Comparison of ENCODE assay signal across 8 cellular contexts in genomic region chr5:134140530-134141201, GRCh38. TPM values are rescaled to one million over a fixed set of nuclear protein-coding genes. Genes with fewer than 3 reads are reported as not detected.
A peak's percentile ranks its signal among the peaks of the same experiment; 100 is the strongest.
DNase-seq lines count a peak whose midpoint lies in the region; ATAC-seq and TF ChIP-seq lines count a peak whose summit lies in the region.

No MANE protein-coding gene starts in this region.

- H3K9me3 ChIP-seq in OCI-LY7 (ENCODE audit: low read length): no peaks in the 10 kb centered on the region
- H3K9me3 ChIP-seq in neural progenitor cell (ENCODE audit: low read depth): no peaks in the 10 kb centered on the region

- H3K27me3 ChIP-seq in neural progenitor cell: no peaks in the 10 kb centered on the region

- no peaks in the 10 kb centered on the region for H3F3A ChIP-seq in neural progenitor cell (ENCODE audit: low read depth)

- H2AFZ ChIP-seq in OCI-LY7 (ENCODE audit: low read length): no peak overlapping the region
- H2AFZ ChIP-seq in neural progenitor cell (replicated peaks): no peak overlapping the region

- peak; percentile 66 for DNase-seq in SIG-M5 treated with dmso at 0.1 percent for 504 hours (lab: John Stamatoyannopoulos, UW; ENCODE audit: unreplicated experiment)
- DNase-seq in SIG-M5 (lab: John Stamatoyannopoulos, UW): no peak
- peak; percentile 80 for DNase-seq in HPDE6-E6E7 (ENCODE audit: extremely low spot score)
- DNase-seq in OCI-LY7 (ENCODE audit: low spot score): peak; percentile 76
- peak; percentile 60 for DNase-seq in activated T-cell treated with anti-CD3 and anti-CD28 coated beads, Interleukin-2, amount 50 U/mL, for 4 hours
- DNase-seq in fibroblast of the conjunctiva (ENCODE audit: low read depth): peak; percentile 42
- DNase-seq in neural progenitor cell (ENCODE audit: low spot score): peak; percentile 79
- DNase-seq in cortex of kidney (lab: John Stamatoyannopoulos, UW): no peak

- no peaks in the 10 kb centered on the region for H3K27me3 Mint-ChIP-seq in activated T-cell treated with anti-CD3 and anti-CD28 coated beads, Interleukin-2, amount 50 U/mL, for 4 hours (ENCODE audit: low read depth)
- H3K27me3 Mint-ChIP-seq in neural progenitor cell (ENCODE audit: insufficient read depth, low read depth): peaks cover 9% of the 10 kb centered on the region

- intact Hi-C loops in OCI-LY7 (cut with micrococcal nuclease; ENCODE audit: unreplicated experiment): loop anchor here (1.0 to 2.0 kb wide), 2 partner anchors 38 to 101 kb away; no protein-coding TSS in a partner anchor

- H3K4me3 ChIP-seq in OCI-LY7 (ENCODE audit: low read depth, low read length, poor library complexity, severe bottlenecking): no peak overlapping the region
- no peak overlapping the region for H3K4me3 ChIP-seq in neural progenitor cell

- CTCF ChIA-PET in OCI-LY7 (lab: Charles Lee; ENCODE audit: unreplicated experiment): interaction anchor here (0.7 to 4.2 kb wide), 5 partner anchors 9 to 100 kb away, joined by 3 to 18 read pairs (median 3); no protein-coding TSS in a partner anchor

- H3K79me2 ChIP-seq in OCI-LY7 (ENCODE audit: insufficient read depth, low read depth, low read length) (no peaks in the 10 kb centered on the region), neural progenitor cell (ENCODE audit: low read depth) (peaks cover 10% of the 10 kb centered on the region)

- peak; percentile 32 to 44 for ATAC-seq in activated T-cell treated with anti-CD3 and anti-CD28 coated beads, Interleukin-2, amount 50 U/mL, for 4 hours

- H3K9me3 Mint-ChIP-seq in activated T-cell treated with anti-CD3 and anti-CD28 coated beads, Interleukin-2, amount 50 U/mL, for 4 hours: no peaks in the 10 kb centered on the region
- H3K9me3 Mint-ChIP-seq in neural progenitor cell: no peaks in the 10 kb centered on the region

- peaks cover 15% of the 10 kb centered on the region for H3K4me1 ChIP-seq in OCI-LY7 (ENCODE audit: insufficient read depth, low read length, poor library complexity, severe bottlenecking)
- H3K4me1 ChIP-seq in neural progenitor cell: no peaks in the 10 kb centered on the region

- no peak overlapping the region for H3K9ac ChIP-seq in neural progenitor cell

- H3K36me3 Mint-ChIP-seq in activated T-cell treated with anti-CD3 and anti-CD28 coated beads, Interleukin-2, amount 50 U/mL, for 4 hours (ENCODE audit: insufficient read depth): peaks cover 38% of the 10 kb centered on the region
- peaks cover 9% of the 10 kb centered on the region for H3K36me3 Mint-ChIP-seq in neural progenitor cell

- H4K20me1 ChIP-seq in OCI-LY7 (ENCODE audit: insufficient read depth, low read length) (no peaks in the 10 kb centered on the region), neural progenitor cell (ENCODE audit: low read depth) (peaks cover 92% of the 10 kb centered on the region)

- POLR2A ChIA-PET in OCI-LY7 (lab: Charles Lee): interaction anchor here (0.7 kb wide), 1 partner anchor 9 kb away, joined by 6 read pairs; no protein-coding TSS in a partner anchor

- BruUV-seq in OCI-LY7 (replicated peaks; lab: Mats Ljungman, UMichigan): no TSS peak

- H3K4me1 Mint-ChIP-seq in activated T-cell treated with anti-CD3 and anti-CD28 coated beads, Interleukin-2, amount 50 U/mL, for 4 hours (ENCODE audit: low read depth): peaks cover 65% of the 10 kb centered on the region
- H3K4me1 Mint-ChIP-seq in neural progenitor cell: peaks cover 6% of the 10 kb centered on the region

- no peak overlapping the region for H3K27ac ChIP-seq in OCI-LY7 (ENCODE audit: low read depth, low read length, poor library complexity, severe bottlenecking)
- no peak overlapping the region for H3K27ac ChIP-seq in neural progenitor cell

- H3K4me2 ChIP-seq in OCI-LY7 (ENCODE audit: low read length) (no peak overlapping the region), neural progenitor cell (no peak overlapping the region)

- H3K27ac Mint-ChIP-seq in neural progenitor cell: peak overlapping the region; percentile 26

- peak; percentile 86 for TF ChIP-seq CTCF in OCI-LY7 (conservative IDR thresholded peaks at IDR 0.05; ENCODE audit: low read length)
- TF ChIP-seq CTCF in neural progenitor cell (IDR thresholded peaks at IDR 0.05): peak; percentile 77

- peaks cover 51% of the 10 kb centered on the region for H3K36me3 ChIP-seq in OCI-LY7 (ENCODE audit: insufficient read depth, low read length)
- H3K36me3 ChIP-seq in neural progenitor cell: no peaks in the 10 kb centered on the region

- no peak overlapping the region for H3K4me3 Mint-ChIP-seq in activated T-cell treated with anti-CD3 and anti-CD28 coated beads, Interleukin-2, amount 50 U/mL, for 4 hours
- H3K4me3 Mint-ChIP-seq in neural progenitor cell: no peak overlapping the region

- no peaks in the 10 kb centered on the region for H3K9me2 ChIP-seq in OCI-LY7 (ENCODE audit: insufficient read depth, low read length)

RNA-seq across cellular contexts. Expression of gene TCF7, which starts 26.2 kb away (rescaled TPM):
- total RNA-seq in OCI-LY7 (2014; rRNA removed; shearing (Covaris generic)): 0.39 and 1.1 TPM in 2 replicates
- total RNA-seq in OCI-LY7 (2022) (0.97 and 1.9 TPM in 2 replicates), neural progenitor cell (ENCODE audit: low replicate concordance) (0.73 and 1.8 TPM in 2 replicates)
- total RNA-seq in activated T-cell treated with anti-CD3 and anti-CD28 coated beads, Interleukin-2, amount 50 U/mL, for 4 hours: 10 to 100 TPM; 34.4 to 49.7 (median 37.3) TPM

RNA-seq across cellular contexts. Expression of gene SKP1, which starts 36.1 kb away (rescaled TPM):
- total RNA-seq in OCI-LY7 (2014; rRNA removed; shearing (Covaris generic)): 129 and 142 TPM in 2 replicates
- 188 and 204 TPM in 2 replicates for total RNA-seq in OCI-LY7 (2022)
- 100 to 1,000 TPM; 273 to 286 (median 282) TPM for total RNA-seq in activated T-cell treated with anti-CD3 and anti-CD28 coated beads, Interleukin-2, amount 50 U/mL, for 4 hours
- total RNA-seq in neural progenitor cell (ENCODE audit: low replicate concordance): 507 and 758 TPM in 2 replicates

Comparison
In these comparisons a context has a peak if more than half of its experiments do, and no peak if none do; other contexts are left out.
1. DNase-seq: peak in SIG-M5 treated with dmso at 0.1 percent for 504 hours (single experiment), HPDE6-E6E7 (single experiment), OCI-LY7 (single experiment), activated T-cell treated with anti-CD3 and anti-CD28 coated beads, Interleukin-2, amount 50 U/mL, for 4 hours (single experiment), fibroblast of the conjunctiva (single experiment) and neural progenitor cell (single experiment); none in SIG-M5 (single experiment) and cortex of kidney (single experiment).
2. RNA of gene TCF7, which starts 26.2 kb away (total RNA-seq): 34.4 to 49.7 TPM in activated T-cell treated with anti-CD3 and anti-CD28 coated beads, Interleukin-2, amount 50 U/mL, for 4 hours; 0.39 to 1.9 TPM in OCI-LY7 and 0.73 to 1.8 TPM in neural progenitor cell; every median in the first group is over 10 times any median in the second.